1 cellular context compared by ENCODE assay signal in the genomic region with DNA sequence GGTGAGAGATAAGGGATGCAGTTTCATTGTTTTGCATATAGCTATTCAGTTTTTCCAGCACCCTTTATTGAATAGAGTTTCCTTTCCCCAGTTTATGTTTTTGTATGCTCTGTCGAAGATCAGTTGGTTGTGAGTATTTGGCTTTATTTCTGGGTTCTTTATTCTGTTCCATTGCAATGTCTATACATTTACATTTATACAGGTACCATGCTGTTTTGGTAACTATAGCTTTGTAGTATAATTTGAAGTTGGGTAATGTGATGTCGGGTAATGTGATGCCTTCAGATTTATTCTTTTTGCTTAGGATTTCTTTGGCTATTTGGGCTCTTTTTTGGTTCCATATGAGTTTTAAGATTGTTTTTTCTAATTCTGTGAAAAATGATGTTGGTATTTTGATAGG.
TF ChIP-seq lines count a peak whose summit lies in the region.

No MANE protein-coding gene starts in this region.

TF ChIP-seq in HEK293, 187 proteins besides CTCF, POLR2A, EP300 and RAD21 (continued from another document):
- TF ChIP-seq, protein P1, sequence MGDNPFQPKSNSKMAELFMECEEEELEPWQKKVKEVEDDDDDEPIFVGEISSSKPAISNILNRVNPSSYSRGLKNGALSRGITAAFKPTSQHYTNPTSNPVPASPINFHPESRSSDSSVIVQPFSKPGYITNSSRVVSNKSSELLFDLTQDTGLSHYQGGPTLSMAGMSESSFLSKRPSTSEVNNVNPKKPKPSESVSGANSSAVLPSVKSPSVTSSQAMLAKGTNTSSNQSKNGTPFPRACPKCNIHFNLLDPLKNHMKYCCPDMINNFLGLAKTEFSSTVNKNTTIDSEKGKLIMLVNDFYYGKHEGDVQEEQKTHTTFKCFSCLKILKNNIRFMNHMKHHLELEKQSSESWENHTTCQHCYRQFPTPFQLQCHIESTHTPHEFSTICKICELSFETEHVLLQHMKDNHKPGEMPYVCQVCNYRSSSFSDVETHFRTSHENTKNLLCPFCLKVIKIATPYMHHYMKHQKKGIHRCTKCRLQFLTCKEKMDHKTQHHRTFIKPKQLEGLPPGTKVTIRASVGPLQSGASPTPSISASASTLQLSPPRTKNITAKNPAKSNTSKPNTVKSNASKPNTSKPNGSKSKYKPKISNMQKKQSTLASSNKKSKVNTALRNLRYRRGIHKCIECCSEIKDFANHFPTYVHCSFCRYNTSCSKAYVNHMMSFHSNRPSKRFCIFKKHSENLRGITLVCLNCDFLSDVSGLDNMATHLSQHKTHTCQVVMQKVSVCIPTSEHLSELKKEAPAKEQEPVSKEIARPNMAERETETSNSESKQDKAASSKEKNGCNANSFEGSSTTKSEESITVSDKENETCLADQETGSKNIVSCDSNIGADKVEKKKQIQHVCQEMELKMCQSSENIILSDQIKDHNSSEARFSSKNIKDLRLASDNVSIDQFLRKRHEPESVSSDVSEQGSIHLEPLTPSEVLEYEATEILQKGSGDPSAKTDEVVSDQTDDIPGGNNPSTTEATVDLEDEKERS (tag by site-specific recombination; IDR thresholded peaks at IDR 0.05) = peak; percentile 78; the same call in 1 of the 2 replicates
